In the genomic region with DNA sequence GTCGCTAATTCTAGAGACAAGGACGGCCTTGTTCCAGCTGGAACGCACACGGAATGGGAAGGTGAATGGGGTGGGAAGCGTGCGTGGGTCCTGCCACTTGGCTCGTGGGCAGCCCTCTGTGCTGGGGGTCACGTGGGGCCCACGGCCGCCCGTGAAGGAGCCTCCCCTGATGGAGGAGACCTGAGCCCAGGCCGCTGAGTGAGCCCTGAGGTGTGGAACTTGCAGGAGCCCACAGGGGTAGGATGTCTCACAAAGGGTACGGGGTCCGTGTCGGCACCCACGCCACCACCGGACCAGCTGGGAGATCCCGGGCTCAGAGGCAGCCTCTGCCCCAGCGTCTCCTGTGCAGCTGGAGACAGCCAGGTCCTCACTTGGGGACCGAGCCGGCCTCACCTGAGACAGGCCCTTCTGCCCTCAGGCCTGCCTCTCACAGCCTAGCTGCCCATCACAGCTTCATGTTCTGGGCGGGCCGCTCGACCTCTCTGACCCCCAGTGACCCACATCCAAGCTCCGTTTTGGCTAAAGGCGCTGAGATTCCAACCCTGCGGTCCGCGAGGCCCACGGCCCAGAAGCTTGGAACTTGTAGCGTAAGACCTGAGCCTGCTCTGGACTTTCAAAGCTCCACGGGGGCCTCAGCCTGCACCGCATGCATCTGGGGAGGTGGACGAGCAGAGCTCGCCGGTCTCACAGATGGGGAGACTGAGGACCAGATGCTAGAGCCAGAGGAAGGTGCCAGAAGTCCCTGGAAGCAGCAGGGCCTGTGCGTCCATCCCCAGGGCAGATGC, we compare ENCODE assay signal across 18 cellular contexts.
DNase-seq lines count a peak whose midpoint lies in the region; ATAC-seq, FAIRE-seq and TF ChIP-seq lines count a peak whose summit lies in the region.
"Had no signal": no experiment of that assay in that cellular context is flagged by ENCODE, and none has a peak within 500 bp of the region (broad histone marks: within the 10 kb centered on the region; RNA-seq: fewer than 3 reads in every experiment).

No MANE protein-coding gene starts in this region.

- H3K27me3 Mint-ChIP-seq in nephron (ENCODE audit: low read depth) = peaks cover 9% of the 10 kb centered on the region
- H3K27me3 Mint-ChIP-seq: naive thymus-derived CD4-positive, alpha-beta T cell; stimulated activated naive CD8-positive, alpha-beta T cell treated with anti-CD3 and anti-CD28 coated beads, Interleukin-15, amount 100 ng/mL, for 72 hours had no signal

- peak overlapping the region in 1 of 3 experiments; percentile 34 for H3K4me3 Mint-ChIP-seq in nephron
- H3K4me3 Mint-ChIP-seq: activated naive CD4-positive, alpha-beta T cell treated with anti-CD3 and anti-CD28 coated beads, Interleukin-2, amount 10 ng/mL, durations not matched to agents 7 days and 5 days; HFFc6; naive thymus-derived CD4-positive, alpha-beta T cell; stimulated activated naive CD8-positive, alpha-beta T cell treated with anti-CD3 and anti-CD28 coated beads, Interleukin-15, amount 100 ng/mL, for 72 hours; T-cell had no signal

- WGBS in heart left ventricle, 4 donors = 92 to 95% (median 93%) methylated on average over 25 to 37 of the region's 37 CpGs
- 9% methylated on average over 31 of the region's 37 CpGs for WGBS in K562 (ENCODE audit: insufficient coverage, low coverage, missing lambda C conversion rate)
- WGBS in aorta, 2 donors = 97% methylated on average over 37 of the region's 37 CpGs

- no peak for TF ChIP-seq POLR2A in heart left ventricle (IDR thresholded peaks at IDR 0.05)
- no peak for TF ChIP-seq POLR2A in K562 (conservative IDR thresholded peaks at IDR 0.05)

- no peaks in the 10 kb centered on the region for H3K79me2 ChIP-seq in K562 (ENCODE audit: control insufficient read depth, insufficient read depth, low read length)

- CTCF ChIA-PET in K562 (lab: Yijun Ruan, JAX; ENCODE audit: low intra/inter-chr PET ratio) = no interaction called here

- intact Hi-C loops in heart left ventricle (cut with DNase I) = no loop called here
- intact Hi-C loops in K562 (cut with micrococcal nuclease) = no loop called here
- intact Hi-C loops in aorta (cut with DNase I) = no loop called here

- no peak for TF ChIP-seq RAD21 in K562 (CRISPR knock-in tag; conservative IDR thresholded peaks at IDR 0.05 in 1 of 2, IDR thresholded peaks at IDR 0.05 in 1 of 2)

- peaks cover 17% of the 10 kb centered on the region for H3K4me1 Mint-ChIP-seq in nephron
- H3K4me1 Mint-ChIP-seq: activated naive CD4-positive, alpha-beta T cell treated with anti-CD3 and anti-CD28 coated beads, Interleukin-2, amount 10 ng/mL, durations not matched to agents 7 days and 5 days had no signal

- H3K4me2 ChIP-seq in K562 (ENCODE audit: insufficient read depth, low read length) = no peak overlapping the region

- no peaks in the 10 kb centered on the region for H3K36me3 Mint-ChIP-seq in nephron (ENCODE audit: low read depth)
- H3K36me3 Mint-ChIP-seq: activated naive CD4-positive, alpha-beta T cell treated with anti-CD3 and anti-CD28 coated beads, Interleukin-2, amount 10 ng/mL, durations not matched to agents 7 days and 5 days; naive thymus-derived CD4-positive, alpha-beta T cell; T-cell had no signal

- no peak for ATAC-seq in heart left ventricle
- no peak for ATAC-seq in K562
- ATAC-seq in aorta (ENCODE audit: low FRiP score) = no peak
- no peak for ATAC-seq in GM21717 (IDR thresholded peaks at IDR 0.05; ENCODE audit: unreplicated experiment)
- ATAC-seq: body of pancreas; esophagus mucosa; naive thymus-derived CD4-positive, alpha-beta T cell; stimulated activated naive CD8-positive, alpha-beta T cell treated with anti-CD3 and anti-CD28 coated beads, Interleukin-15, amount 100 ng/mL, for 72 hours; T-cell had no signal

- no peak for FAIRE-seq in K562 (lab: Jason Lieb, UNC)

- BruUV-seq in K562 (replicated peaks; lab: Mats Ljungman, UMichigan) = no TSS peak

- H3K9me3 ChIP-seq in heart left ventricle = no peaks in the 10 kb centered on the region
- H3K9me3 ChIP-seq in right atrium auricular region = no peaks in the 10 kb centered on the region
- no peaks in the 10 kb centered on the region for H3K9me3 ChIP-seq in K562 (replicated peaks; ENCODE audit: control insufficient read depth, insufficient read depth, low read depth, low read length)
- H3K9me3 ChIP-seq in aorta (ENCODE audit: control insufficient read depth, low read length) = no peaks in the 10 kb centered on the region
- H3K9me3 ChIP-seq: body of pancreas had no signal

- 0 out of 4 replicates have a peak overlapping the region, but pooled peaks of 1 of the 2 experiments have one; percentile 5 for H3K9ac ChIP-seq in K562 (ENCODE audit: insufficient read depth in 1 of 2, low read depth in 2 of 2, low read length in 2 of 2)

- H3K4me1 ChIP-seq in heart left ventricle = peaks cover 0 to 13% (median 7%) of the 10 kb centered on the region in 12 donors
- H3K4me1 ChIP-seq in right atrium auricular region = peaks cover 0 to 13% of the 10 kb centered on the region in 2 donors
- H3K4me1 ChIP-seq in K562 (replicated peaks in 1 of 2; ENCODE audit: control insufficient read depth in 2 of 2, insufficient read depth in 2 of 2, low read length in 2 of 2) = peaks cover 0 to 67% of the 10 kb centered on the region in 2 experiments; a peak in 2 of 5 replicates
- no peaks in the 10 kb centered on the region for H3K4me1 ChIP-seq in aorta (ENCODE audit: control insufficient read depth in 1 of 2, insufficient read depth in 2 of 2, low read length in 2 of 2)

- peak in 3 of 5 donors; percentile 12 to 20 (median 13) for DNase-seq in heart left ventricle
- DNase-seq in right atrium auricular region (ENCODE audit: low spot score) = no peak
- DNase-seq in K562 (ENCODE audit: extremely low read depth in 1 of 4, low spot score in 3 of 4) = no peak
- DNase-seq in aorta = peak; percentile 41 to 70
- DNase-seq in 8988T = no peak
- DNase-seq: activated naive CD4-positive, alpha-beta T cell treated with anti-CD3 and anti-CD28 coated beads, Interleukin-2, amount 10 ng/mL, durations not matched to agents 7 days and 5 days; dermis blood vessel endothelial cell; HFFc6; mammary epithelial cell; NCI-H1694; NK-92 treated with Interleukin-12 subunit alpha and Interleukin-12 subunit beta, amount 100 ng/mL, for 24 hours had no signal

- H3K36me3 ChIP-seq in heart left ventricle = no peaks in the 10 kb centered on the region
- H3K36me3 ChIP-seq in right atrium auricular region = no peaks in the 10 kb centered on the region
- no peaks in the 10 kb centered on the region for H3K36me3 ChIP-seq in K562 (ENCODE audit: control insufficient read depth, insufficient read depth, low read length)
- H3K36me3 ChIP-seq in aorta (ENCODE audit: control insufficient read depth in 1 of 2, insufficient read depth in 2 of 2, low read length in 1 of 2) = no peaks in the 10 kb centered on the region

- H3K27ac ChIP-seq in heart left ventricle (no peak overlapping the region), right atrium auricular region (no peak overlapping the region), K562 (ENCODE audit: extremely low read depth, low read depth, low read length) (no peak overlapping the region), aorta (ENCODE audit: low read depth in 1 of 2, low read length in 2 of 2) (no peak overlapping the region)

- no peak for TF ChIP-seq EP300 in K562 (IDR thresholded peaks at IDR 0.05; ENCODE audit: low read length)

- peaks cover 0 to 34% (median 23%) of the 10 kb centered on the region in 9 donors for H3K27me3 ChIP-seq in heart left ventricle
- H3K27me3 ChIP-seq in right atrium auricular region = no peaks in the 10 kb centered on the region
- peaks cover 46 to 91% of the 10 kb centered on the region in 2 experiments for H3K27me3 ChIP-seq in K562 (ENCODE audit: control insufficient read depth in 2 of 2, insufficient read depth in 2 of 2, low read length in 2 of 2)
- H3K27me3 ChIP-seq in aorta (ENCODE audit: control insufficient read depth in 1 of 2, insufficient read depth in 2 of 2, low read length in 1 of 2) = no peaks in the 10 kb centered on the region
- H3K27me3 ChIP-seq: body of pancreas had no signal

- H2AFZ ChIP-seq in K562 (ENCODE audit: low read depth, low read length) = no peak overlapping the region

- POLR2A ChIA-PET in K562 (lab: Yijun Ruan, JAX) = interaction anchor here (1.1 kb wide), 1 partner anchor 11 kb away, joined by 6 read pairs; no protein-coding TSS in a partner anchor

- H3K27ac Mint-ChIP-seq in nephron = peak overlapping the region in 2 of 3 experiments; percentile 95 to 97
- H3K27ac Mint-ChIP-seq: activated naive CD4-positive, alpha-beta T cell treated with anti-CD3 and anti-CD28 coated beads, Interleukin-2, amount 10 ng/mL, durations not matched to agents 7 days and 5 days; HFFc6; naive thymus-derived CD4-positive, alpha-beta T cell; stimulated activated naive CD8-positive, alpha-beta T cell treated with anti-CD3 and anti-CD28 coated beads, Interleukin-15, amount 100 ng/mL, for 72 hours; T-cell had no signal

- in situ Hi-C loops in K562 (cut with MboI) = no loop called here

- no peaks in the 10 kb centered on the region for H3K9me1 ChIP-seq in K562 (ENCODE audit: control insufficient read depth, insufficient read depth, low read length)

- no peaks in the 10 kb centered on the region for H3K9me3 Mint-ChIP-seq in nephron
- H3K9me3 Mint-ChIP-seq: activated naive CD4-positive, alpha-beta T cell treated with anti-CD3 and anti-CD28 coated beads, Interleukin-2, amount 10 ng/mL, durations not matched to agents 7 days and 5 days; HFFc6; naive thymus-derived CD4-positive, alpha-beta T cell; stimulated activated naive CD8-positive, alpha-beta T cell treated with anti-CD3 and anti-CD28 coated beads, Interleukin-15, amount 100 ng/mL, for 72 hours; T-cell had no signal

- H3K4me3 ChIP-seq in heart left ventricle (no peak overlapping the region), right atrium auricular region (no peak overlapping the region), K562 (no peak overlapping the region), aorta (ENCODE audit: low read length in 2 of 2) (no peak overlapping the region)
- H3K4me3 ChIP-seq: body of pancreas had no signal

- H4K20me1 ChIP-seq in K562 (replicated peaks; ENCODE audit: control insufficient read depth, insufficient read depth, low read length) = peaks cover 6% of the 10 kb centered on the region

- TF ChIP-seq CTCF in heart left ventricle (IDR thresholded peaks at IDR 0.05) (no peak), right atrium auricular region (IDR thresholded peaks at IDR 0.05) (no peak), K562 (IDR thresholded peaks at IDR 0.05 in 2 of 3, conservative IDR thresholded peaks at IDR 0.05 in 1 of 3; ENCODE audit: insufficient read depth in 2 of 3, low read depth in 1 of 3, low read length in 3 of 3) (no peak), nephron (IDR thresholded peaks at IDR 0.05; ENCODE audit: unreplicated experiment in 3 of 3) (no peak)

TF ChIP-seq in K562, 482 proteins besides CTCF, POLR2A, EP300 and RAD21 (continues in another document):
- no peak for TF ChIP-seq ZFP36 (IDR thresholded peaks at IDR 0.05; ENCODE audit: low read depth, low read length, partially characterized antibody)

Comparison
In these comparisons a context has a peak if more than half of its experiments do, and no peak if none do; other contexts are left out.
1. DNase-seq: peak in heart left ventricle (3 of 5) and aorta (2 of 2); none in right atrium auricular region (single experiment), K562 (0 of 4) and 8988T (single experiment).